ENCODE assay signal across 14 cellular contexts in genomic region chr6:150992279-150992678, GRCh38.
DNase-seq lines count a peak whose midpoint lies in the region; ATAC-seq and TF ChIP-seq lines count a peak whose summit lies in the region.
"Had no signal": no experiment of that assay in that cellular context is flagged by ENCODE, and none has a peak within 500 bp of the region (broad histone marks: within the 10 kb centered on the region; RNA-seq: fewer than 3 reads in every experiment).

No MANE protein-coding gene starts in this region.

- H3K36me3 ChIP-seq in heart right ventricle: peaks cover 0 to under 1% (median 0%) of the 10 kb centered on the region in 9 donors
- no peaks in the 10 kb centered on the region; the same call in none of the 2 replicates for H3K36me3 ChIP-seq in H7 (replicated peaks; ENCODE audit: control insufficient read depth, insufficient read depth, low read length)

- H3K27me3 Mint-ChIP-seq in activated CD4-positive, alpha-beta T cell treated with anti-CD3 and anti-CD28 coated beads, Interleukin-2, amount 10 ng/mL, durations not matched to agents 24 days and 14 days: no peaks in the 10 kb centered on the region
- no peaks in the 10 kb centered on the region for H3K27me3 Mint-ChIP-seq in activated T-helper 17 cell treated with anti-CD3 and anti-CD28 coated beads, Interleukin-2, amount 50 U/mL, for 72 hours
- no peaks in the 10 kb centered on the region for H3K27me3 Mint-ChIP-seq in nephron progenitor cell (ENCODE audit: low read depth, poor library complexity)
- H3K27me3 Mint-ChIP-seq: CD4-positive, alpha-beta T cell had no signal

- peaks cover 40% of the 10 kb centered on the region for H3K36me3 Mint-ChIP-seq in activated CD4-positive, alpha-beta T cell treated with anti-CD3 and anti-CD28 coated beads, Interleukin-2, amount 10 ng/mL, durations not matched to agents 24 days and 14 days (ENCODE audit: low read depth)
- H3K36me3 Mint-ChIP-seq in activated T-helper 17 cell treated with anti-CD3 and anti-CD28 coated beads, Interleukin-2, amount 50 U/mL, for 72 hours (ENCODE audit: low read depth): peaks cover 78% of the 10 kb centered on the region
- peaks cover 47% of the 10 kb centered on the region for H3K36me3 Mint-ChIP-seq in nephron progenitor cell (ENCODE audit: low read depth)

- peak overlapping the region; percentile 57 for H3K27ac Mint-ChIP-seq in activated CD4-positive, alpha-beta T cell treated with anti-CD3 and anti-CD28 coated beads, Interleukin-2, amount 10 ng/mL, durations not matched to agents 24 days and 14 days
- peak overlapping the region; percentile 73 for H3K27ac Mint-ChIP-seq in activated T-helper 17 cell treated with anti-CD3 and anti-CD28 coated beads, Interleukin-2, amount 50 U/mL, for 72 hours
- H3K27ac Mint-ChIP-seq in nephron progenitor cell: peak overlapping the region; percentile 81
- H3K27ac Mint-ChIP-seq: CD4-positive, alpha-beta T cell had no signal

- H3K4me3 ChIP-seq in heart right ventricle (no peak overlapping the region), H7 (ENCODE audit: insufficient read depth, low read depth, low read length) (no peak overlapping the region)
- H3K4me3 ChIP-seq: A549, GM23248 had no signal

- H3K4me1 Mint-ChIP-seq in activated CD4-positive, alpha-beta T cell treated with anti-CD3 and anti-CD28 coated beads, Interleukin-2, amount 10 ng/mL, durations not matched to agents 24 days and 14 days: peaks cover 8% of the 10 kb centered on the region
- H3K4me1 Mint-ChIP-seq in activated T-helper 17 cell treated with anti-CD3 and anti-CD28 coated beads, Interleukin-2, amount 50 U/mL, for 72 hours: peaks cover 9% of the 10 kb centered on the region
- H3K4me1 Mint-ChIP-seq in nephron progenitor cell: no peaks in the 10 kb centered on the region

- intact Hi-C loops in activated CD4-positive, alpha-beta T cell treated with anti-CD3 and anti-CD28 coated beads, Interleukin-2, amount 10 ng/mL, durations not matched to agents 24 days and 14 days (cut with micrococcal nuclease): no loop called here
- intact Hi-C loops in heart right ventricle (cut with DNase I): no loop called here

- DNase-seq in activated CD4-positive, alpha-beta T cell treated with anti-CD3 and anti-CD28 coated beads, Interleukin-2, amount 10 ng/mL, durations not matched to agents 24 days and 14 days: no peak
- DNase-seq in activated CD4-positive, alpha-beta T cell treated with anti-CD3 and anti-CD28 coated beads, Interleukin-2, amount 50 U/mL, for 4 hours: no peak
- DNase-seq in nephron progenitor cell (no peak), heart right ventricle (no peak), H7 (no peak)
- DNase-seq in activated naive CD4-positive, alpha-beta T cell treated with anti-CD3 and anti-CD28 coated beads, Interleukin-2, amount 50 U/mL, for 16 hours: no peak
- DNase-seq: AML-193; Caco-2; CD4-positive, alpha-beta T cell had no signal

- WGBS in heart right ventricle, 2 donors: 95 to 100% methylated on average over 2 of the region's 2 CpGs

- no peak overlapping the region for H3K27ac ChIP-seq in heart right ventricle
- H3K27ac ChIP-seq: 22Rv1, A549, C4-2B, GM23248 had no signal

- peaks cover 6% of the 10 kb centered on the region for H3K9me3 Mint-ChIP-seq in activated CD4-positive, alpha-beta T cell treated with anti-CD3 and anti-CD28 coated beads, Interleukin-2, amount 10 ng/mL, durations not matched to agents 24 days and 14 days
- no peaks in the 10 kb centered on the region for H3K9me3 Mint-ChIP-seq in activated T-helper 17 cell treated with anti-CD3 and anti-CD28 coated beads, Interleukin-2, amount 50 U/mL, for 72 hours
- peaks cover 9% of the 10 kb centered on the region for H3K9me3 Mint-ChIP-seq in nephron progenitor cell

- TF ChIP-seq CTCF in nephron progenitor cell (IDR thresholded peaks at IDR 0.05): no peak
- no peak for TF ChIP-seq CTCF in heart right ventricle (IDR thresholded peaks at IDR 0.05)

- H3K9me3 ChIP-seq in heart right ventricle: no peaks in the 10 kb centered on the region
- H3K9me3 ChIP-seq: A549, Caco-2 had no signal

- H3K4me3 Mint-ChIP-seq in activated CD4-positive, alpha-beta T cell treated with anti-CD3 and anti-CD28 coated beads, Interleukin-2, amount 10 ng/mL, durations not matched to agents 24 days and 14 days: no peak overlapping the region
- no peak overlapping the region for H3K4me3 Mint-ChIP-seq in activated T-helper 17 cell treated with anti-CD3 and anti-CD28 coated beads, Interleukin-2, amount 50 U/mL, for 72 hours
- no peak overlapping the region for H3K4me3 Mint-ChIP-seq in nephron progenitor cell
- H3K4me3 Mint-ChIP-seq: CD4-positive, alpha-beta T cell had no signal

- H3K27me3 ChIP-seq in heart right ventricle (no peaks in the 10 kb centered on the region), H7 (ENCODE audit: control insufficient read depth, insufficient read depth, low read length) (no peaks in the 10 kb centered on the region)

- no peak for ATAC-seq in activated T-helper 17 cell treated with anti-CD3 and anti-CD28 coated beads, Interleukin-2, amount 50 U/mL, for 72 hours (replicated peaks)
- ATAC-seq in heart right ventricle: no peak

- H3K4me1 ChIP-seq in heart right ventricle: no peaks in the 10 kb centered on the region
- H3K4me1 ChIP-seq: Caco-2 had no signal
